In genomic region chr6:34484899-34485298, GRCh38 we compare ENCODE assay signal across 8 cellular contexts. TPM values are rescaled to one million over a fixed set of nuclear protein-coding genes. Genes with fewer than 3 reads are reported as not detected.
DNase-seq lines count a peak whose midpoint lies in the region; ATAC-seq and TF ChIP-seq lines count a peak whose summit lies in the region.

No MANE protein-coding gene starts in this region.

- CTCF ChIA-PET in MCF 10A (lab: Yijun Ruan, JAX), result no interaction called here
- CTCF ChIA-PET in activated CD8-positive, alpha-beta memory T cell treated with anti-CD3 and anti-CD28 coated beads, Interleukin-2, amount 10 ng/mL, durations not matched to agents 7 days and 5 days (lab: Charles Lee), result no interaction called here

- ATAC-seq in activated CD8-positive, alpha-beta memory T cell treated with anti-CD3 and anti-CD28 coated beads, Interleukin-2, amount 10 ng/mL, durations not matched to agents 7 days and 5 days, result peak; percentile 90
- ATAC-seq in GM18909 (IDR thresholded peaks at IDR 0.05; ENCODE audit: poor library complexity, unreplicated experiment), result no peak

- H3K27ac Mint-ChIP-seq in MCF 10A (ENCODE audit: low read depth, unreplicated experiment) (no peak overlapping the region), type B pancreatic cell (peak overlapping the region; percentile 78)
- peak overlapping the region; percentile 86 for H3K27ac Mint-ChIP-seq in activated CD8-positive, alpha-beta memory T cell treated with anti-CD3 and anti-CD28 coated beads, Interleukin-2, amount 10 ng/mL, durations not matched to agents 7 days and 5 days

- H3K4me3 Mint-ChIP-seq in MCF 10A (ENCODE audit: unreplicated experiment) (no peak overlapping the region), type B pancreatic cell (no peak overlapping the region)
- H3K4me3 Mint-ChIP-seq in activated CD8-positive, alpha-beta memory T cell treated with anti-CD3 and anti-CD28 coated beads, Interleukin-2, amount 10 ng/mL, durations not matched to agents 7 days and 5 days, result peak overlapping the region; percentile 38

- BruUV-seq in MCF 10A (replicated peaks; lab: Mats Ljungman, UMichigan), result no TSS peak

- H3K27me3 ChIP-seq in breast epithelium, result no peaks in the 10 kb centered on the region
- no peaks in the 10 kb centered on the region for H3K27me3 ChIP-seq in sigmoid colon

- intact Hi-C loops in MCF 10A (cut with micrococcal nuclease), result no loop called here
- intact Hi-C loops in breast epithelium (cut with DNase I; ENCODE audit: low total_unique reads), result no loop called here
- intact Hi-C loops in sigmoid colon (cut with DNase I), result no loop called here

- H3K27ac ChIP-seq in breast epithelium (no peak overlapping the region), sigmoid colon (no peak overlapping the region)

- POLR2A ChIA-PET in MCF 10A (lab: Yijun Ruan, JAX), result no interaction called here

- H3K9me3 Mint-ChIP-seq in MCF 10A (ENCODE audit: unreplicated experiment) (no peaks in the 10 kb centered on the region), type B pancreatic cell (no peaks in the 10 kb centered on the region)
- no peaks in the 10 kb centered on the region for H3K9me3 Mint-ChIP-seq in activated CD8-positive, alpha-beta memory T cell treated with anti-CD3 and anti-CD28 coated beads, Interleukin-2, amount 10 ng/mL, durations not matched to agents 7 days and 5 days (ENCODE audit: low read depth)

- no peak for TF ChIP-seq CTCF in MCF 10A (IDR thresholded peaks at IDR 0.05; ENCODE audit: unreplicated experiment)
- no peak for TF ChIP-seq CTCF in breast epithelium (IDR thresholded peaks at IDR 0.05)
- no peak for TF ChIP-seq CTCF in type B pancreatic cell (conservative IDR thresholded peaks at IDR 0.05)
- TF ChIP-seq CTCF in sigmoid colon (IDR thresholded peaks at IDR 0.05), result no peak

- no peaks in the 10 kb centered on the region for H3K27me3 Mint-ChIP-seq in MCF 10A (ENCODE audit: insufficient read depth, unreplicated experiment)
- peaks cover 5% of the 10 kb centered on the region for H3K27me3 Mint-ChIP-seq in activated CD8-positive, alpha-beta memory T cell treated with anti-CD3 and anti-CD28 coated beads, Interleukin-2, amount 10 ng/mL, durations not matched to agents 7 days and 5 days
- H3K27me3 Mint-ChIP-seq in type B pancreatic cell, result no peaks in the 10 kb centered on the region

- H3K36me3 Mint-ChIP-seq in MCF 10A (ENCODE audit: insufficient read depth, unreplicated experiment) (no peaks in the 10 kb centered on the region), type B pancreatic cell (no peaks in the 10 kb centered on the region)
- H3K36me3 Mint-ChIP-seq in activated CD8-positive, alpha-beta memory T cell treated with anti-CD3 and anti-CD28 coated beads, Interleukin-2, amount 10 ng/mL, durations not matched to agents 7 days and 5 days, result no peaks in the 10 kb centered on the region

- peak; percentile 77 for DNase-seq in MCF 10A (ENCODE audit: unreplicated experiment)
- no peak for DNase-seq in breast epithelium (ENCODE audit: low spot score in 2 of 2)
- peak; percentile 89 for DNase-seq in activated CD8-positive, alpha-beta memory T cell treated with anti-CD3 and anti-CD28 coated beads, Interleukin-2, amount 10 ng/mL, durations not matched to agents 7 days and 5 days
- peak; percentile 82 for DNase-seq in kidney tubule cell (ENCODE audit: low spot score)
- DNase-seq in type B pancreatic cell (ENCODE audit: extremely low spot score, unreplicated experiment), result no peak
- DNase-seq in UCSD-AML1 (lab: John Stamatoyannopoulos, UW; ENCODE audit: unreplicated experiment), result no peak
- DNase-seq in sigmoid colon, result no peak

- no peak for TF ChIP-seq EP300 in sigmoid colon (IDR thresholded peaks at IDR 0.05)

- no peaks in the 10 kb centered on the region for H3K4me1 ChIP-seq in breast epithelium
- H3K4me1 ChIP-seq in sigmoid colon, result no peaks in the 10 kb centered on the region

- peaks cover 17% of the 10 kb centered on the region for H3K4me1 Mint-ChIP-seq in MCF 10A (ENCODE audit: insufficient read depth, unreplicated experiment)
- H3K4me1 Mint-ChIP-seq in activated CD8-positive, alpha-beta memory T cell treated with anti-CD3 and anti-CD28 coated beads, Interleukin-2, amount 10 ng/mL, durations not matched to agents 7 days and 5 days, result peaks cover 47% of the 10 kb centered on the region
- H3K4me1 Mint-ChIP-seq in type B pancreatic cell (ENCODE audit: unreplicated experiment), result peaks cover 6% of the 10 kb centered on the region

- WGBS in sigmoid colon, 2 donors, result 41 to 67% methylated on average over 7 of the region's 7 CpGs

- H3K9me3 ChIP-seq in breast epithelium (no peaks in the 10 kb centered on the region), sigmoid colon (no peaks in the 10 kb centered on the region)

- no peak for TF ChIP-seq POLR2A in breast epithelium (IDR thresholded peaks at IDR 0.05)
- no peak for TF ChIP-seq POLR2A in sigmoid colon (IDR thresholded peaks at IDR 0.05)

- no peaks in the 10 kb centered on the region for H3K36me3 ChIP-seq in breast epithelium
- H3K36me3 ChIP-seq in sigmoid colon, result no peaks in the 10 kb centered on the region

- H3K4me3 ChIP-seq in breast epithelium (no peak overlapping the region), sigmoid colon (no peak overlapping the region)

RNA-seq across cellular contexts. Expression of gene PACSIN1, which starts 19.0 kb away (rescaled TPM):
- total RNA-seq in MCF 10A (2022) (not detected in 2 replicates), breast epithelium (under 1 TPM in 2 of 3 donors, not detected in 1; 0.29 to 0.33 TPM), type B pancreatic cell (ENCODE audit: low replicate concordance) (3.4 and 12.5 TPM in 2 replicates), sigmoid colon (1 to 10 TPM in 1 of 4 donors, under 1 TPM in 3; 0.36 to 1.9 (median 0.59) TPM)
- total RNA-seq in activated CD8-positive, alpha-beta memory T cell treated with anti-CD3 and anti-CD28 coated beads, Interleukin-2, amount 10 ng/mL, durations not matched to agents 7 days and 5 days, result 1 to 10 TPM in 1 of 2 experiments, under 1 TPM in 1; 0.59 to 2.2 TPM
- under 1 TPM in 1 of 3 donors, not detected in 2; 0.89 TPM for polyA plus RNA-seq in sigmoid colon

RNA-seq across cellular contexts. Expression of gene RPS10, which starts 59.0 kb away (rescaled TPM):
- total RNA-seq in MCF 10A (2022) (1,490 and 1,644 TPM in 2 replicates), breast epithelium (1,000 to 10,000 TPM; 2,573 to 5,786 (median 4,399) TPM), type B pancreatic cell (ENCODE audit: low replicate concordance) (1,583 and 1,590 TPM in 2 replicates), sigmoid colon (1,000 to 10,000 TPM; 2,556 to 7,534 (median 4,475) TPM)
- total RNA-seq in activated CD8-positive, alpha-beta memory T cell treated with anti-CD3 and anti-CD28 coated beads, Interleukin-2, amount 10 ng/mL, durations not matched to agents 7 days and 5 days, result 1,000 to 10,000 TPM; 1,124 to 1,323 TPM
- polyA plus RNA-seq in sigmoid colon, result 1,000 to 10,000 TPM; 2,796 to 4,045 (median 3,510) TPM

Comparison
In these comparisons a context has a peak if more than half of its experiments do, and no peak if none do; other contexts are left out.
1. DNase-seq: peak in MCF 10A (single experiment), activated CD8-positive, alpha-beta memory T cell treated with anti-CD3 and anti-CD28 coated beads, Interleukin-2, amount 10 ng/mL, durations not matched to agents 7 days and 5 days (single experiment) and kidney tubule cell (single experiment); none in breast epithelium (0 of 2), type B pancreatic cell (single experiment), UCSD-AML1 (single experiment) and sigmoid colon (single experiment).